Comparison of ENCODE assay signal across 12 cellular contexts in the genomic region with DNA sequence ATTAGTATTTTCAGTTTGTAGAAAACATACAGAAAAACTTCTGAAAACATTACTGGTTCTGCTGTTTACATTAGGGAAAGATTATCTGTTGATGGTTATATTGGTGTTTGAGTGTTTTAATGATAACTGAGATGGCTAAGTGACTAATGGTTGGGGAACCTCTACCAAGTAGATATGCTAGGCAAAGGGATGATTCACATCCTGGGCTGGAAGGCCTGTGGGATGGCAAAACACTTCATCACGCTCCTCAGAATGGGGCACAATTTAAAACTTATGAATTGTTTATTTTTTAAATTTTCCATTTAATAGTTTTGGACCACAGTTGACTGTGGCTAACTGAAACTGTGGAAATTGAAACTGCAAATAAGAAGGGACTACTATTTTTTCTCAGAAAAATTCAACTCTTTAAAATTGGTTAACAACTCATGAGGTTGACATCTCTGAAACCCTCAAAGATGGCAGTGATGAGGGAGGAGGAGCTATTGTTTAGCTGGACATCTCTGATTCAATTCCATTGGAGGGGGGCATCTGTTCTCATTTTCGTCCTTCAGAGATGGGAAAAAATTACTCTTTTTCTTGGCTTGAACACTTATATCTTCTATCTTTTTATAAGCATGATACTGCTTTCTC. TPM values are rescaled to one million over a fixed set of nuclear protein-coding genes. Genes with fewer than 3 reads are reported as not detected.
DNase-seq lines count a peak whose midpoint lies in the region; TF ChIP-seq lines count a peak whose summit lies in the region.
"Had no signal": no experiment of that assay in that cellular context is flagged by ENCODE, and none has a peak within 500 bp of the region (broad histone marks: within the 10 kb centered on the region; RNA-seq: fewer than 3 reads in every experiment).

No MANE protein-coding gene starts in this region.

- no peaks in the 10 kb centered on the region for H3K36me3 Mint-ChIP-seq in neural progenitor cell

- H3K79me2 ChIP-seq in neural progenitor cell (ENCODE audit: low read depth): no peaks in the 10 kb centered on the region

- no peak overlapping the region for H3K27ac Mint-ChIP-seq in neural progenitor cell

- H3K4me3 Mint-ChIP-seq in neural progenitor cell: no peak overlapping the region

- no peak overlapping the region for H3K9ac ChIP-seq in neural progenitor cell

- H3K36me3 ChIP-seq in neural progenitor cell: no peaks in the 10 kb centered on the region

- no peaks in the 10 kb centered on the region for H3F3A ChIP-seq in neural progenitor cell (ENCODE audit: low read depth)

- no peaks in the 10 kb centered on the region for H3K27me3 Mint-ChIP-seq in neural progenitor cell (ENCODE audit: insufficient read depth, low read depth)

- H3K9me3 ChIP-seq in neural progenitor cell (ENCODE audit: low read depth): no peaks in the 10 kb centered on the region
- H3K9me3 ChIP-seq: mucosa of descending colon, testis had no signal

- peaks cover 6% of the 10 kb centered on the region for H4K20me1 ChIP-seq in neural progenitor cell (ENCODE audit: low read depth)

- H3K9me3 Mint-ChIP-seq in neural progenitor cell: no peaks in the 10 kb centered on the region

- no peak overlapping the region for H2AFZ ChIP-seq in neural progenitor cell (replicated peaks)

- no peak for TF ChIP-seq CTCF in neural progenitor cell (IDR thresholded peaks at IDR 0.05)

- peak; percentile 46 for DNase-seq in stimulated activated CD4-positive, alpha-beta T cell treated with anti-CD3 and anti-CD28 coated beads, Interleukin-15, amount 100 ng/mL, for 24 hours
- no peak for DNase-seq in stimulated activated CD4-positive, alpha-beta T cell treated with anti-CD3 and anti-CD28 coated beads, Interleukin-2, amount 100 ng/mL, for 48 hours
- peak; percentile 46 for DNase-seq in SW480 (ENCODE audit: low spot score)
- peak; percentile 73 for DNase-seq in fibroblast of peridontal ligament (ENCODE audit: extremely low read depth)
- DNase-seq in SKM-1 treated with dmso at 0.1 percent for 144 hours (lab: John Stamatoyannopoulos, UW; ENCODE audit: unreplicated experiment): no peak
- no peak for DNase-seq in NCI-H1048 (lab: John Stamatoyannopoulos, UW)
- no peak for DNase-seq in cerebellar cortex (ENCODE audit: low spot score)
- no peak for DNase-seq in neural progenitor cell (ENCODE audit: low spot score)
- DNase-seq: mucosa of descending colon, NCI-H510A treated with DMSO at 0.1 percent for 48 hours, T-helper 9 cell, testis had no signal

- no peak overlapping the region for H3K4me3 ChIP-seq in neural progenitor cell
- H3K4me3 ChIP-seq: mucosa of descending colon, testis had no signal

- no peak overlapping the region for H3K4me2 ChIP-seq in neural progenitor cell

- H3K27ac ChIP-seq in neural progenitor cell: no peak overlapping the region
- H3K27ac ChIP-seq: testis had no signal

- peaks cover 5% of the 10 kb centered on the region for H3K4me1 ChIP-seq in neural progenitor cell
- H3K4me1 ChIP-seq: testis had no signal

- peaks cover 9% of the 10 kb centered on the region for H3K4me1 Mint-ChIP-seq in neural progenitor cell

- H3K27me3 ChIP-seq in neural progenitor cell: no peaks in the 10 kb centered on the region
- H3K27me3 ChIP-seq: testis had no signal

RNA-seq across cellular contexts. Expression of gene PLCXD2, which starts 21.2 kb away (rescaled TPM):
- 6.4 and 7.1 TPM in 2 replicates for total RNA-seq in neural progenitor cell (ENCODE audit: low replicate concordance)

Comparison
In these comparisons a context has a peak if more than half of its experiments do, and no peak if none do; other contexts are left out.
1. DNase-seq: peak in stimulated activated CD4-positive, alpha-beta T cell treated with anti-CD3 and anti-CD28 coated beads, Interleukin-15, amount 100 ng/mL, for 24 hours (single experiment), SW480 (single experiment) and fibroblast of peridontal ligament (single experiment); none in stimulated activated CD4-positive, alpha-beta T cell treated with anti-CD3 and anti-CD28 coated beads, Interleukin-2, amount 100 ng/mL, for 48 hours (0 of 2), SKM-1 treated with dmso at 0.1 percent for 144 hours (single experiment), NCI-H1048 (single experiment), cerebellar cortex (single experiment) and neural progenitor cell (single experiment).